Comparison of ENCODE assay signal across 8 cellular contexts in genomic region chr1:85707267-85707989, GRCh38. TPM values are rescaled to one million over a fixed set of nuclear protein-coding genes. Genes with fewer than 3 reads are reported as not detected.
DNase-seq lines count a peak whose midpoint lies in the region; ATAC-seq, FAIRE-seq and TF ChIP-seq lines count a peak whose summit lies in the region.

No MANE protein-coding gene starts in this region.

- WGBS in K562 (ENCODE audit: insufficient coverage, low coverage, missing lambda C conversion rate), result 0% methylated on average over 12 of the region's 13 CpGs

- no peak for TF ChIP-seq POLR2A in K562 (conservative IDR thresholded peaks at IDR 0.05)

- no peak for FAIRE-seq in K562 (lab: Jason Lieb, UNC)

- H3K36me3 Mint-ChIP-seq in activated naive CD4-positive, alpha-beta T cell treated with anti-CD3 and anti-CD28 coated beads, Interleukin-2, amount 10 ng/mL, durations not matched to agents 7 days and 5 days, result peaks cover 24% of the 10 kb centered on the region
- peaks cover 22% of the 10 kb centered on the region for H3K36me3 Mint-ChIP-seq in activated T-helper 1 cell treated with anti-CD3 and anti-CD28 coated beads, Interleukin-12 subunit alpha, Interleukin-12 subunit beta, Interleukin-2, Interleukin-4 antibody, amounts not matched to agents 30 ng/mL and 10 ng/mL and 1 ng/mL, durations not matched to agents 14 hours and 24 hours and 36 hours (ENCODE audit: low read depth)

- peak overlapping the region; percentile 83 for H3K4me3 ChIP-seq in K562
- peak overlapping the region; percentile 84 to 86 for H3K4me3 ChIP-seq in muscle layer of colon (ENCODE audit: low read depth in 1 of 2, low read length in 2 of 2)

- no peak overlapping the region for H3K27ac Mint-ChIP-seq in activated naive CD4-positive, alpha-beta T cell treated with anti-CD3 and anti-CD28 coated beads, Interleukin-2, amount 10 ng/mL, durations not matched to agents 7 days and 5 days
- no peak overlapping the region for H3K27ac Mint-ChIP-seq in activated T-helper 1 cell treated with anti-CD3 and anti-CD28 coated beads, Interleukin-12 subunit alpha, Interleukin-12 subunit beta, Interleukin-2, Interleukin-4 antibody, amounts not matched to agents 30 ng/mL and 10 ng/mL and 1 ng/mL, durations not matched to agents 14 hours and 24 hours and 36 hours

- H3K4me1 Mint-ChIP-seq in activated naive CD4-positive, alpha-beta T cell treated with anti-CD3 and anti-CD28 coated beads, Interleukin-2, amount 10 ng/mL, durations not matched to agents 7 days and 5 days, result peaks cover 26% of the 10 kb centered on the region
- H3K4me1 Mint-ChIP-seq in activated T-helper 1 cell treated with anti-CD3 and anti-CD28 coated beads, Interleukin-12 subunit alpha, Interleukin-12 subunit beta, Interleukin-2, Interleukin-4 antibody, amounts not matched to agents 30 ng/mL and 10 ng/mL and 1 ng/mL, durations not matched to agents 14 hours and 24 hours and 36 hours (ENCODE audit: low read depth), result peaks cover 13% of the 10 kb centered on the region

- H3K4me2 ChIP-seq in K562 (ENCODE audit: insufficient read depth, low read length), result peak overlapping the region; percentile 98

- intact Hi-C loops in K562 (cut with micrococcal nuclease) (loop anchor here (1.0 to 10.0 kb wide), 2 partner anchors 126 to 403 kb away; no protein-coding TSS in a partner anchor), left colon (cut with DNase I, micrococcal nuclease) (no loop called here)
- intact Hi-C loops in activated T-helper 1 cell treated with anti-CD3 and anti-CD28 coated beads, Interleukin-12 subunit alpha, Interleukin-12 subunit beta, Interleukin-2, Interleukin-4 antibody, amounts not matched to agents 30 ng/mL and 10 ng/mL and 1 ng/mL, durations not matched to agents 14 hours and 24 hours and 36 hours (cut with micrococcal nuclease), result loop anchor here (5.0 to 10.0 kb wide), 7 partner anchors 410 to 1700 kb away; partner anchors contain the start of genes ODF2L, SH3GLB1 and SSX2IP

- H3K27me3 ChIP-seq in K562 (ENCODE audit: control insufficient read depth in 2 of 2, insufficient read depth in 2 of 2, low read length in 2 of 2) (no peaks in the 10 kb centered on the region), muscle layer of colon (ENCODE audit: control insufficient read depth in 1 of 2, insufficient read depth in 2 of 2, low read length in 2 of 2) (no peaks in the 10 kb centered on the region)

- H3K4me1 ChIP-seq in K562 (replicated peaks in 1 of 2; ENCODE audit: control insufficient read depth in 2 of 2, insufficient read depth in 2 of 2, low read length in 2 of 2) (peaks cover 0 to 14% of the 10 kb centered on the region in 2 experiments; a peak in 2 of 5 replicates), muscle layer of colon (ENCODE audit: insufficient read depth, low read length) (peaks cover 14% of the 10 kb centered on the region)

- H3K79me2 ChIP-seq in K562 (ENCODE audit: control insufficient read depth, insufficient read depth, low read length), result peaks cover 55% of the 10 kb centered on the region

- H3K9me1 ChIP-seq in K562 (ENCODE audit: control insufficient read depth, insufficient read depth, low read length), result no peaks in the 10 kb centered on the region

- peak in 1 of 4 experiments; percentile 8 for DNase-seq in K562 (ENCODE audit: extremely low read depth in 1 of 4, low spot score in 3 of 4)
- no peak for DNase-seq in left colon
- no peak for DNase-seq in GM10266 (ENCODE audit: extremely low spot score)
- no peak for DNase-seq in activated naive CD4-positive, alpha-beta T cell treated with anti-CD3 and anti-CD28 coated beads, Interleukin-2, amount 10 ng/mL, durations not matched to agents 7 days and 5 days
- DNase-seq in activated T-helper 1 cell treated with anti-CD3 and anti-CD28 coated beads, Interleukin-12 subunit alpha, Interleukin-12 subunit beta, Interleukin-2, Interleukin-4 antibody, amounts not matched to agents 30 ng/mL and 10 ng/mL and 1 ng/mL, durations not matched to agents 14 hours and 24 hours and 36 hours (ENCODE audit: low spot score), result no peak

- in situ Hi-C loops in K562 (cut with MboI), result no loop called here

- no peaks in the 10 kb centered on the region for H3K27me3 Mint-ChIP-seq in activated naive CD4-positive, alpha-beta T cell treated with anti-CD3 and anti-CD28 coated beads, Interleukin-2, amount 10 ng/mL, durations not matched to agents 7 days and 5 days
- H3K27me3 Mint-ChIP-seq in activated T-helper 1 cell treated with anti-CD3 and anti-CD28 coated beads, Interleukin-12 subunit alpha, Interleukin-12 subunit beta, Interleukin-2, Interleukin-4 antibody, amounts not matched to agents 30 ng/mL and 10 ng/mL and 1 ng/mL, durations not matched to agents 14 hours and 24 hours and 36 hours (ENCODE audit: insufficient read depth), result no peaks in the 10 kb centered on the region

- POLR2A ChIA-PET in K562 (lab: Yijun Ruan, JAX), result interaction anchor here (1.0 kb wide), 2 partner anchors 8 to 79 kb away, joined by 3 to 4 read pairs; no protein-coding TSS in a partner anchor

- TF ChIP-seq CTCF in K562 (IDR thresholded peaks at IDR 0.05 in 2 of 3, conservative IDR thresholded peaks at IDR 0.05 in 1 of 3; ENCODE audit: insufficient read depth in 2 of 3, low read depth in 1 of 3, low read length in 3 of 3), result no peak
- TF ChIP-seq CTCF in GM10266 (IDR thresholded peaks at IDR 0.05; ENCODE audit: control insufficient read depth, insufficient read depth, low read depth, missing control alignments), result no peak

- H3K36me3 ChIP-seq in K562 (ENCODE audit: control insufficient read depth, insufficient read depth, low read length), result peaks cover 36% of the 10 kb centered on the region; the same call in 2 of the 3 replicates
- peaks cover 7% of the 10 kb centered on the region for H3K36me3 ChIP-seq in muscle layer of colon (ENCODE audit: insufficient read depth, low read length)

- no peak overlapping the region for H3K4me3 Mint-ChIP-seq in activated naive CD4-positive, alpha-beta T cell treated with anti-CD3 and anti-CD28 coated beads, Interleukin-2, amount 10 ng/mL, durations not matched to agents 7 days and 5 days
- H3K4me3 Mint-ChIP-seq in activated T-helper 1 cell treated with anti-CD3 and anti-CD28 coated beads, Interleukin-12 subunit alpha, Interleukin-12 subunit beta, Interleukin-2, Interleukin-4 antibody, amounts not matched to agents 30 ng/mL and 10 ng/mL and 1 ng/mL, durations not matched to agents 14 hours and 24 hours and 36 hours, result no peak overlapping the region

- CTCF ChIA-PET in K562 (lab: Yijun Ruan, JAX; ENCODE audit: low intra/inter-chr PET ratio), result no interaction called here
- CTCF ChIA-PET in activated naive CD4-positive, alpha-beta T cell treated with anti-CD3 and anti-CD28 coated beads, Interleukin-2, amount 10 ng/mL, durations not matched to agents 7 days and 5 days (lab: Charles Lee), result interaction anchor here (0.9 to 1.0 kb wide), 2 partner anchors 11 to 15 kb away, joined by 3 to 7 read pairs; no protein-coding TSS in a partner anchor

- H3K9me3 ChIP-seq in K562 (replicated peaks; ENCODE audit: control insufficient read depth, insufficient read depth, low read depth, low read length) (no peaks in the 10 kb centered on the region), muscle layer of colon (ENCODE audit: low read length) (no peaks in the 10 kb centered on the region)

- H3K9me3 Mint-ChIP-seq in activated naive CD4-positive, alpha-beta T cell treated with anti-CD3 and anti-CD28 coated beads, Interleukin-2, amount 10 ng/mL, durations not matched to agents 7 days and 5 days, result no peaks in the 10 kb centered on the region
- H3K9me3 Mint-ChIP-seq in activated T-helper 1 cell treated with anti-CD3 and anti-CD28 coated beads, Interleukin-12 subunit alpha, Interleukin-12 subunit beta, Interleukin-2, Interleukin-4 antibody, amounts not matched to agents 30 ng/mL and 10 ng/mL and 1 ng/mL, durations not matched to agents 14 hours and 24 hours and 36 hours, result no peaks in the 10 kb centered on the region

- H3K9ac ChIP-seq in K562 (ENCODE audit: insufficient read depth in 1 of 2, low read depth in 2 of 2, low read length in 2 of 2) (peak overlapping the region; percentile 77 to 87), muscle layer of colon (ENCODE audit: low read length) (peak overlapping the region; percentile 57)

- BruUV-seq in K562 (replicated peaks; lab: Mats Ljungman, UMichigan), result no TSS peak

- peak overlapping the region; percentile 86 for H3K27ac ChIP-seq in K562 (ENCODE audit: extremely low read depth, low read depth, low read length)
- peak overlapping the region; percentile 66 for H3K27ac ChIP-seq in muscle layer of colon (ENCODE audit: low read depth, low read length)

- no peaks in the 10 kb centered on the region for H4K20me1 ChIP-seq in K562 (replicated peaks; ENCODE audit: control insufficient read depth, insufficient read depth, low read length)

- ATAC-seq in GM19023 (IDR thresholded peaks at IDR 0.05; ENCODE audit: unreplicated experiment) (peak; percentile 34), HG03139 (IDR thresholded peaks at IDR 0.05; ENCODE audit: unreplicated experiment) (peak; percentile 27), K562 (peak; percentile 41), left colon (no peak)

- TF ChIP-seq EP300 in K562 (IDR thresholded peaks at IDR 0.05; ENCODE audit: low read length), result no peak

- no peak for TF ChIP-seq RAD21 in K562 (CRISPR knock-in tag; conservative IDR thresholded peaks at IDR 0.05 in 1 of 2, IDR thresholded peaks at IDR 0.05 in 1 of 2)

- H2AFZ ChIP-seq in K562 (ENCODE audit: low read depth, low read length), result peak overlapping the region; percentile 99

RNA-seq across cellular contexts. Expression of gene ZNHIT6, which starts 0.8 kb away (rescaled TPM):
- total RNA-seq in K562 (2011; cell fraction: chromatin; rRNA removed; ENCODE audit: low replicate concordance), result 4.5 and 21.9 TPM in 2 replicates
- 2.3 and 4.6 TPM in 2 replicates for total RNA-seq in K562 (2011; cell fraction: nucleolus; rRNA removed)
- total RNA-seq in K562 (2011; cell fraction: nucleoplasm; rRNA removed), result 10.4 and 21.5 TPM in 2 replicates
- 16.2 and 18.4 TPM in 2 replicates for total RNA-seq in K562 (2014; rRNA removed)
- 28.6 and 31.0 TPM in 2 replicates for total RNA-seq in K562 (2014; rRNA removed; fragmentation: Illumina TruSeq; extraction: Trizol)
- 26.5 and 30.6 TPM in 2 replicates for total RNA-seq in K562 (2015; rRNA removed; fragmentation: Illumina TruSeq; extraction: Trizol)
- total RNA-seq in K562 (2021), result 18.4 and 21.1 TPM in 2 replicates
- polyA plus RNA-seq in K562 (2011; rRNA removed), result 12.2 and 17.4 TPM in 2 replicates
- polyA plus RNA-seq in K562 (2011; cell fraction: cytosol; rRNA removed), result 5.0 and 9.3 TPM in 2 replicates
- polyA plus RNA-seq in K562 (2011; cell fraction: nucleus; rRNA removed), result 7.6 and 9.5 TPM in 2 replicates
- 16.1 and 29.0 TPM in 2 replicates for polyA plus RNA-seq in K562 (2012)
- polyA plus RNA-seq in K562 (2014; fragmentation: Illumina TruSeq; extraction: Trizol), result 32.0 and 37.6 TPM in 2 replicates
- 10 to 100 TPM; 15.4 to 21.7 TPM for polyA plus RNA-seq in K562 (2014; fragmentation: Nextera tagmentation; extraction: Ambion mirVana)
- polyA plus RNA-seq in K562 (2014; rRNA removed), result 27.8 and 29.7 TPM in 2 replicates
- polyA minus RNA-seq in K562 (2011; rRNA and poly(A)+ RNA removed), result 17.5 and 18.9 TPM in 2 replicates
- 5.1 and 6.6 TPM in 2 replicates for polyA minus RNA-seq in K562 (2011; cell fraction: cytosol; rRNA and poly(A)+ RNA removed)
- 6.7 and 9.3 TPM in 2 replicates for polyA minus RNA-seq in K562 (2011; cell fraction: nucleus; rRNA and poly(A)+ RNA removed)
- total RNA-seq in left colon, result 1 to 10 TPM; 7.5 to 9.5 TPM
- total RNA-seq in activated T-helper 1 cell treated with anti-CD3 and anti-CD28 coated beads, Interleukin-12 subunit alpha, Interleukin-12 subunit beta, Interleukin-2, Interleukin-4 antibody, amounts not matched to agents 30 ng/mL and 10 ng/mL and 1 ng/mL, durations not matched to agents 14 hours and 24 hours and 36 hours, result 24.6 and 26.3 TPM in 2 replicates

Comparison
In these comparisons a context has a peak if more than half of its experiments do, and no peak if none do; other contexts are left out.
1. intact Hi-C loops: an anchor here in K562 (1.0 to 10.0 kb wide) and activated T-helper 1 cell treated with anti-CD3 and anti-CD28 coated beads, Interleukin-12 subunit alpha, Interleukin-12 subunit beta, Interleukin-2, Interleukin-4 antibody, amounts not matched to agents 30 ng/mL and 10 ng/mL and 1 ng/mL, durations not matched to agents 14 hours and 24 hours and 36 hours (5.0 to 10.0 kb wide); none called in left colon.